ENCODE assay signal across 23 cellular contexts in the genomic region with DNA sequence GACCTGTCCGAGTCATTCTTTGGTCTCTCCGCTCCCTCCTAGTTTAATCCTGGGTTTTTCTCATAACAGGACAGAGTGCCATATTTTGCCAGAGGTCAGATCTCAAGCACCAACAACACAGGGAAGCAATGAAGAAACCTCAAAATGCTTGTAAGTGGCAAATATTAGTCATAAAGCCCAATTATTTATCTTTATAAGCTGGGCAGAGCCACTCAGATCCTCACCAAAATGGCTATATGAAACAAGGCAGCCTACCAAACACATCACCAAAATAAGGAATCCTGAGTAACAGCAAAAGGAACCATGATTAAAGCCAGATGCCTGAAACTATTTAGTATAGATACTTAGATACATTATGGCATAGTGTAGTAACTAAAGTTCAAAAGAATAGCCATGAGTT. TPM values are rescaled to one million over a fixed set of nuclear protein-coding genes. Genes with fewer than 3 reads are reported as not detected.
DNase-seq lines count a peak whose midpoint lies in the region; ATAC-seq and TF ChIP-seq lines count a peak whose summit lies in the region.
"Had no signal": no experiment of that assay in that cellular context is flagged by ENCODE, and none has a peak within 500 bp of the region (broad histone marks: within the 10 kb centered on the region; RNA-seq: fewer than 3 reads in every experiment).

No MANE protein-coding gene starts in this region.

- no peak for ATAC-seq in activated T-cell treated with anti-CD3 and anti-CD28 coated beads, Interleukin-2, amount 50 U/mL, for 72 hours (replicated peaks in 1 of 2)
- ATAC-seq in HG02763 (IDR thresholded peaks at IDR 0.05; ENCODE audit: unreplicated experiment): no peak
- ATAC-seq: CD8-positive, alpha-beta T cell; esophagus mucosa; left lung; Right ventricle myocardium inferior had no signal

- peaks cover 11 to 37% of the 10 kb centered on the region in 2 donors for H3K36me3 Mint-ChIP-seq in activated T-cell treated with anti-CD3 and anti-CD28 coated beads, Interleukin-2, amount 50 U/mL, for 72 hours (ENCODE audit: insufficient read depth in 2 of 2)
- H3K36me3 Mint-ChIP-seq in brain: peaks cover 73% of the 10 kb centered on the region

- no peak for DNase-seq in activated T-cell treated with anti-CD3 and anti-CD28 coated beads, Interleukin-2, amount 50 U/mL, for 72 hours
- no peak for DNase-seq in activated T-cell treated with anti-CD3 and anti-CD28 coated beads for 4 hours
- no peak for DNase-seq in smooth muscle cell (lab: John Stamatoyannopoulos, UW; ENCODE audit: unreplicated experiment)
- no peak for DNase-seq in SK-N-SH
- no peak for DNase-seq in NOMO-1 treated with DMSO at 0.1 percent for 48 hours (lab: John Stamatoyannopoulos, UW; ENCODE audit: unreplicated experiment)
- DNase-seq: ACHN; activated CD4-positive, alpha-beta T cell treated with anti-CD3 and anti-CD28 coated beads for 1 hour; activated gamma-delta T cell treated with Interleukin-2 at 50 U/mL for 16 hours; CD8-positive, alpha-beta T cell; effector memory CD4-positive, alpha-beta T cell; glutamatergic neuron; KBM-7; left lung; NCI-H1694 treated with DMSO at 0.1 percent for 48 hours; SW 1271; tibial artery had no signal

- H3K79me2 ChIP-seq in Loucy (ENCODE audit: insufficient read depth, low read length) (peaks cover 72% of the 10 kb centered on the region), smooth muscle cell (ENCODE audit: low read depth) (peaks cover 88% of the 10 kb centered on the region), SK-N-SH (ENCODE audit: insufficient read depth) (peaks cover 92% of the 10 kb centered on the region)

- H3K4me3 Mint-ChIP-seq in activated T-cell treated with anti-CD3 and anti-CD28 coated beads, Interleukin-2, amount 50 U/mL, for 72 hours: peak overlapping the region in 1 of 2 donors; percentile 18
- H3K4me3 Mint-ChIP-seq in brain: peak overlapping the region in 4 of 5 experiments; percentile 2 to 46 (median 26)
- H3K4me3 Mint-ChIP-seq: CD8-positive, alpha-beta T cell; neural progenitor cell had no signal

- H3K9me3 ChIP-seq in Loucy (ENCODE audit: insufficient read depth, low read depth, low read length) (no peaks in the 10 kb centered on the region), smooth muscle cell (replicated peaks; ENCODE audit: low read depth) (no peaks in the 10 kb centered on the region), SK-N-SH (no peaks in the 10 kb centered on the region)
- H3K9me3 ChIP-seq: left lung, tibial artery had no signal

- TF ChIP-seq EP300 in SK-N-SH (IDR thresholded peaks at IDR 0.05; ENCODE audit: borderline replicate concordance in 1 of 2, low read depth in 1 of 2, low read length in 1 of 2): no peak

- no peak for TF ChIP-seq CTCF in Loucy (conservative IDR thresholded peaks at IDR 0.05; ENCODE audit: low read length)
- TF ChIP-seq CTCF in brain (conservative IDR thresholded peaks at IDR 0.05): no peak
- TF ChIP-seq CTCF in smooth muscle cell (IDR thresholded peaks at IDR 0.05; ENCODE audit: borderline replicate concordance, insufficient read depth, poor library complexity, severe bottlenecking): no peak
- TF ChIP-seq CTCF in SK-N-SH (IDR thresholded peaks at IDR 0.05): no peak

- H3K27ac ChIP-seq in smooth muscle cell (ENCODE audit: low read depth): peak overlapping the region; percentile 11
- H3K27ac ChIP-seq in SK-N-SH (ENCODE audit: low read depth in 2 of 2, low read length in 1 of 2): peak overlapping the region in 1 of 2 experiments; percentile 48; a peak in 1 of 4 replicates
- H3K27ac ChIP-seq: neural progenitor cell, tibial artery had no signal

- no peak for TF ChIP-seq RAD21 in SK-N-SH (IDR thresholded peaks at IDR 0.05; ENCODE audit: low read length)

- peaks cover 0 to 2% of the 10 kb centered on the region in 2 donors for H3K9me3 Mint-ChIP-seq in activated T-cell treated with anti-CD3 and anti-CD28 coated beads, Interleukin-2, amount 50 U/mL, for 72 hours
- peaks cover 4 to 9% (median 6%) of the 10 kb centered on the region in 5 experiments for H3K9me3 Mint-ChIP-seq in brain
- H3K9me3 Mint-ChIP-seq: CD8-positive, alpha-beta T cell; neural progenitor cell had no signal

- POLR2A ChIA-PET in SK-N-SH (lab: Yijun Ruan, JAX): no interaction called here

- H3K9me2 ChIP-seq in Loucy (replicated peaks; ENCODE audit: low read depth, low read length) (no peaks in the 10 kb centered on the region), SK-N-SH (no peaks in the 10 kb centered on the region)

- 94% methylated on average over 2 of the region's 2 CpGs for WGBS in smooth muscle cell (ENCODE audit: low lambda C conversion rate)
- WGBS in SK-N-SH (ENCODE audit: low lambda C conversion rate): 100% methylated on average over 2 of the region's 2 CpGs

- H3K4me2 ChIP-seq in Loucy (ENCODE audit: low read depth, low read length, poor library complexity, severe bottlenecking): peak overlapping the region; percentile 64
- no peak overlapping the region for H3K4me2 ChIP-seq in smooth muscle cell
- H3K4me2 ChIP-seq in SK-N-SH: no peak overlapping the region
- H3K4me2 ChIP-seq: neural progenitor cell had no signal

- no peaks in the 10 kb centered on the region for H3K36me3 ChIP-seq in Loucy (ENCODE audit: insufficient read depth, low read length)
- H3K36me3 ChIP-seq in smooth muscle cell (ENCODE audit: low read depth): peaks cover 9% of the 10 kb centered on the region
- peaks cover 32 to 58% of the 10 kb centered on the region in 2 experiments for H3K36me3 ChIP-seq in SK-N-SH (replicated peaks in 1 of 2; ENCODE audit: control insufficient read depth in 1 of 2, insufficient read depth in 2 of 2, low read length in 1 of 2)

- H3K9ac ChIP-seq in Loucy (ENCODE audit: low read depth, low read length, poor library complexity, severe bottlenecking): peak overlapping the region; percentile 13
- no peak overlapping the region for H3K9ac ChIP-seq in smooth muscle cell (ENCODE audit: low read depth)
- H3K9ac ChIP-seq in SK-N-SH: no peak overlapping the region
- H3K9ac ChIP-seq: neural progenitor cell had no signal

- no peaks in the 10 kb centered on the region for H3K27me3 ChIP-seq in Loucy (ENCODE audit: insufficient read depth, low read length, poor library complexity, severe bottlenecking)
- H3K27me3 ChIP-seq in smooth muscle cell (ENCODE audit: low read depth): no peaks in the 10 kb centered on the region
- H3K27me3 ChIP-seq in SK-N-SH (ENCODE audit: insufficient read depth): no peaks in the 10 kb centered on the region
- H3K27me3 ChIP-seq: left lung, neural progenitor cell, tibial artery had no signal

- H3K27me3 Mint-ChIP-seq in activated T-cell treated with anti-CD3 and anti-CD28 coated beads, Interleukin-2, amount 50 U/mL, for 72 hours (ENCODE audit: low read depth): no peaks in the 10 kb centered on the region
- peaks cover 10% of the 10 kb centered on the region for H3K27me3 Mint-ChIP-seq in brain
- H3K27me3 Mint-ChIP-seq: progenitor cell of endocrine pancreas had no signal

- H3F3A ChIP-seq in Loucy (ENCODE audit: low read depth) (no peaks in the 10 kb centered on the region), smooth muscle cell (ENCODE audit: low read depth) (peaks cover 3% of the 10 kb centered on the region), SK-N-SH (replicated peaks; ENCODE audit: insufficient read depth) (peaks cover 33% of the 10 kb centered on the region)

- H3K4me3 ChIP-seq in Loucy (ENCODE audit: low read length, poor library complexity, severe bottlenecking) (peak overlapping the region; percentile 43), smooth muscle cell (no peak overlapping the region), SK-N-SH (ENCODE audit: low read depth in 2 of 2, low read length in 1 of 2) (no peak overlapping the region)
- H3K4me3 ChIP-seq: left lung, neural progenitor cell, tibial artery had no signal

- H3K27ac Mint-ChIP-seq in activated T-cell treated with anti-CD3 and anti-CD28 coated beads, Interleukin-2, amount 50 U/mL, for 72 hours: peak overlapping the region; percentile 10
- no peak overlapping the region for H3K27ac Mint-ChIP-seq in brain
- H3K27ac Mint-ChIP-seq: neural progenitor cell, progenitor cell of endocrine pancreas had no signal

- H2AFZ ChIP-seq in Loucy (ENCODE audit: low read length) (no peak overlapping the region), smooth muscle cell (ENCODE audit: low read depth) (no peak overlapping the region), SK-N-SH (ENCODE audit: low read depth) (no peak overlapping the region)
- H2AFZ ChIP-seq: neural progenitor cell had no signal

- peaks cover 67% of the 10 kb centered on the region for H3K4me1 Mint-ChIP-seq in activated T-cell treated with anti-CD3 and anti-CD28 coated beads, Interleukin-2, amount 50 U/mL, for 72 hours (ENCODE audit: low read depth)
- peaks cover 69% of the 10 kb centered on the region for H3K4me1 Mint-ChIP-seq in brain

- peaks cover 36% of the 10 kb centered on the region for H4K20me1 ChIP-seq in Loucy (ENCODE audit: insufficient read depth, low read length, poor library complexity, severe bottlenecking)
- peaks cover 48% of the 10 kb centered on the region for H4K20me1 ChIP-seq in smooth muscle cell (ENCODE audit: low read depth)
- H4K20me1 ChIP-seq in SK-N-SH (ENCODE audit: insufficient read depth): peaks cover 9% of the 10 kb centered on the region

- peaks cover 55% of the 10 kb centered on the region for H3K4me1 ChIP-seq in Loucy (ENCODE audit: insufficient read depth, low read length, poor library complexity, severe bottlenecking)
- no peaks in the 10 kb centered on the region for H3K4me1 ChIP-seq in smooth muscle cell (ENCODE audit: low read depth)
- no peaks in the 10 kb centered on the region; a peak in 1 of 4 replicates for H3K4me1 ChIP-seq in SK-N-SH (ENCODE audit: control insufficient read depth in 1 of 2, insufficient read depth in 2 of 2, low read depth in 1 of 2, low read length in 1 of 2)

- CTCF ChIA-PET in SK-N-SH (lab: Yijun Ruan, JAX): interaction anchor here (1.3 kb wide), 1 partner anchor 27 kb away, joined by 3 read pairs; no protein-coding TSS in a partner anchor

RNA-seq across cellular contexts. Expression of a gene that starts 4.7 kb away (rescaled TPM):
- total RNA-seq in activated T-cell treated with anti-CD3 and anti-CD28 coated beads, Interleukin-2, amount 50 U/mL, for 72 hours: 10 to 100 TPM; 31.9 to 32.8 TPM
- 16.7 TPM for polyA plus RNA-seq in brain (ENCODE audit: insufficient read depth, low read depth, low replicate concordance)
- 34.0 and 38.2 TPM in 2 replicates for total RNA-seq in smooth muscle cell
- polyA plus RNA-seq in smooth muscle cell: 28.1 and 36.4 TPM in 2 replicates
- polyA plus RNA-seq in SK-N-SH (2012; rRNA removed): 21.4 and 30.9 TPM in 2 replicates
- polyA plus RNA-seq in SK-N-SH (2012; cell fraction: cytosol; rRNA removed): 27.2 and 27.6 TPM in 2 replicates
- polyA plus RNA-seq in SK-N-SH (2012; cell fraction: nucleus; rRNA removed): 16.3 and 38.9 TPM in 2 replicates

RNA-seq across cellular contexts. Expression of a gene that starts 4.8 kb away (rescaled TPM):
- 10 to 100 TPM; 13.9 to 16.1 TPM for total RNA-seq in activated T-cell treated with anti-CD3 and anti-CD28 coated beads, Interleukin-2, amount 50 U/mL, for 72 hours
- polyA plus RNA-seq in brain (ENCODE audit: insufficient read depth, low read depth, low replicate concordance): 15.2 TPM
- total RNA-seq in smooth muscle cell: 29.0 and 33.6 TPM in 2 replicates
- 10.5 and 11.9 TPM in 2 replicates for polyA plus RNA-seq in smooth muscle cell
- 28.2 and 37.5 TPM in 2 replicates for polyA plus RNA-seq in SK-N-SH (2012; rRNA removed)
- polyA plus RNA-seq in SK-N-SH (2012; cell fraction: cytosol; rRNA removed): 27.5 and 31.9 TPM in 2 replicates
- polyA plus RNA-seq in SK-N-SH (2012; cell fraction: nucleus; rRNA removed): 23.2 and 53.1 TPM in 2 replicates

RNA-seq across cellular contexts. Expression of a gene that starts 52.8 kb away (rescaled TPM):
- 1 to 10 TPM in 1 of 2 donors, under 1 TPM in 1; 0.60 to 1.3 TPM for total RNA-seq in activated T-cell treated with anti-CD3 and anti-CD28 coated beads, Interleukin-2, amount 50 U/mL, for 72 hours
- polyA plus RNA-seq in brain (ENCODE audit: insufficient read depth, low read depth, low replicate concordance) (0.29 TPM), smooth muscle cell (1.7 and 1.9 TPM in 2 replicates), SK-N-SH (2012; rRNA removed) (3.4 and 6.0 TPM in 2 replicates)
- 0.36 and 1.4 TPM in 2 replicates for total RNA-seq in smooth muscle cell
- polyA plus RNA-seq in SK-N-SH (2012; cell fraction: cytosol; rRNA removed): 3.7 and 4.1 TPM in 2 replicates
- 7.0 and 14.1 TPM in 2 replicates for polyA plus RNA-seq in SK-N-SH (2012; cell fraction: nucleus; rRNA removed)
